In the genomic region with DNA sequence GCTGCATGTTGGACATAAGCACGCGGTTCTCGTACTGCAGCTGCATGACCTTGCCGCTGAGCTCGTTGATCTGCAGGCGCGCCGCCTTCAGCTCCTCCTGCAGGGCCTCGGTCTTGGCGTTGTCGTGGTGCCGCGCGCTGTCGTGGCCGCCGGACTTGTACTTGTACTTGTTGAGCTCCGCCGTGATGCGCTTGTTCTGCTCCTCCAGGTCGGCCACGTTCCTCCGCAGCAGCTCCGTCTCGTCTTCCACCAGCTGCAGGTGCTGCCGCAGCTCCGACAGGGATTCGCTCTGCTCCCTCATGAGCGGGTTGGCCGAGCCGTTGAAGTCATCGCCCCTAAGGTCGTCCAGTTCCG, we compare ENCODE assay signal across 16 cellular contexts. TPM values are rescaled to one million over a fixed set of nuclear protein-coding genes. Genes with fewer than 3 reads are reported as not detected.
"Had no signal": no experiment of that assay in that cellular context is flagged by ENCODE, and none has a peak within 500 bp of the region (broad histone marks: within the 10 kb centered on the region; RNA-seq: fewer than 3 reads in every experiment).

No MANE protein-coding gene starts in this region.

- H3K27me3 Mint-ChIP-seq: activated CD4-positive, alpha-beta memory T cell treated with anti-CD3 and anti-CD28 coated beads for 36 hours; central memory CD8-positive, alpha-beta T cell; stimulated activated naive CD8-positive, alpha-beta T cell treated with anti-CD3 and anti-CD28 coated beads, Interleukin-15, amount 100 ng/mL, for 72 hours had no signal

- H3K27me3 ChIP-seq: adrenal gland had no signal

- H3K4me1 Mint-ChIP-seq: central memory CD8-positive, alpha-beta T cell; immature natural killer cell; stimulated activated naive CD8-positive, alpha-beta T cell treated with anti-CD3 and anti-CD28 coated beads, Interleukin-15, amount 100 ng/mL, for 72 hours had no signal

- H3K27ac ChIP-seq: adrenal gland, thoracic aorta had no signal

- DNase-seq: activated gamma-delta T cell treated with Interleukin-2 at 50 U/mL for 16 hours; activated T-cell treated with anti-CD3 and anti-CD28 coated beads, Interleukin-2, amount 50 U/mL, for 72 hours; adrenal gland; glutamatergic neuron; immature natural killer cell; left cardiac atrium; stimulated activated CD4-positive, alpha-beta T cell treated with anti-CD3 and anti-CD28 coated beads, Interleukin-4, amount 100 ng/mL, for 24 hours; SW 1271; T-helper 9 cell had no signal

- H3K4me1 ChIP-seq: adrenal gland had no signal

- H3K9me3 ChIP-seq: adrenal gland, thoracic aorta had no signal

- H3K36me3 ChIP-seq: adrenal gland, thoracic aorta had no signal

- H3K9me3 Mint-ChIP-seq: activated CD4-positive, alpha-beta memory T cell treated with anti-CD3 and anti-CD28 coated beads for 36 hours; activated T-cell treated with anti-CD3 and anti-CD28 coated beads, Interleukin-2, amount 50 U/mL, for 72 hours; central memory CD8-positive, alpha-beta T cell; immature natural killer cell had no signal

- H3K27ac Mint-ChIP-seq: activated CD4-positive, alpha-beta memory T cell treated with anti-CD3 and anti-CD28 coated beads for 36 hours; activated T-cell treated with anti-CD3 and anti-CD28 coated beads, Interleukin-2, amount 50 U/mL, for 72 hours; immature natural killer cell; natural killer cell treated with Interleukin-12 subunit alpha and Interleukin-12 subunit beta and Interleukin-15 and Interleukin-18, amount 100 ng/mL, for 72 hours had no signal

- ATAC-seq: activated T-cell treated with anti-CD3 and anti-CD28 coated beads, Interleukin-2, amount 50 U/mL, for 72 hours; left cardiac atrium; natural killer cell treated with Interleukin-12 subunit alpha and Interleukin-12 subunit beta and Interleukin-15 and Interleukin-18, amount 100 ng/mL, for 72 hours had no signal

- H3K4me3 ChIP-seq: adrenal gland, thoracic aorta had no signal

- H3K4me3 Mint-ChIP-seq: activated CD4-positive, alpha-beta memory T cell treated with anti-CD3 and anti-CD28 coated beads for 36 hours; activated T-cell treated with anti-CD3 and anti-CD28 coated beads, Interleukin-2, amount 50 U/mL, for 72 hours; central memory CD8-positive, alpha-beta T cell; immature natural killer cell; natural killer cell treated with Interleukin-12 subunit alpha and Interleukin-12 subunit beta and Interleukin-15 and Interleukin-18, amount 100 ng/mL, for 72 hours had no signal

RNA-seq across cellular contexts. Expression of a gene that starts 16.6 kb away (rescaled TPM):
- total RNA-seq: lung microvascular endothelial cell, pulmonary artery endothelial cell had no signal
- polyA plus RNA-seq: immature natural killer cell had no signal
